In the genomic region with DNA sequence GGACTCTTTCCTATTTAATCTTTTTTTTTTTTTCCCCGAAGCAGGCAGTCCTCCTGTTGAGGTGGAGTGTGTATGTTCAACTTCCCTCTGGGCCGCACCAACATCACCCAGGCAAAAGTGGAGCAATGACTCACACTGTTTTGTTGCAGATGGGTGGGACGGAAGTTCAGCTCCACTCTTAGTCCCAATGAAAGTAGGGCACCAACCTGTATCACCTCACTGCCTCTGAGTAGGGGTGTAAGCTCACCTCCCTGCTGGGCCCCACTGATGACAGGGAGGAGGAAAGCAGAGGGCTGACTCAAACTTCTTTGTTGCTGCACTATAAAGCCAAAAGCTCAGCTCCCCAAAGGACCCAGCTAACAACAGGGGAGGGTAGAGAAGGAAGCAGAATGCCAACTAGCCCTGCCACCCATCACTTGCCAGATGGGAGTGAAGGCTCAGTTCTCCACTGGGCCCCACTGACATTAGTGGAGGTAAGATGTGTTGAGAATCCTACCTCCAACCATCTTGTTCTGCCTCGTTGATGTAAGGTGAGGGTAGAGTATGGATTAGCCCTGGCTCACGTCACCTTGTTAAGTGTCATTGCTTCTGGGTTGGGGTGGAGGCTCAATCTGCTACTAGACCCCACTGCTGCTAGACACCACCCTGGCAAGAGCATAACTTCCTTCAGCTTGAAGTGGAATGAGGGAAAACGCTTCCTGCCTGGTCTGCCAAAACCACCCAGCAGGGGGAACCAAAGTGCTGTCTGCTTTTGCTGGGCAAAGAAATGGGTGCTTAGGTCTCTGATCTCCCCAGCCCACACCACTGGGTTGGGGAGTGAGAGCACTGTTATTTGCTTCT, we compare ENCODE assay signal across 8 cellular contexts. TPM values are rescaled to one million over a fixed set of nuclear protein-coding genes. Genes with fewer than 3 reads are reported as not detected.
A peak's percentile ranks its signal among the peaks of the same experiment; 100 is the strongest.
DNase-seq lines count a peak whose midpoint lies in the region; FAIRE-seq and TF ChIP-seq lines count a peak whose summit lies in the region.

No MANE protein-coding gene starts in this region.

- no peaks in the 10 kb centered on the region for H3K27me3 Mint-ChIP-seq in chondrocyte (ENCODE audit: low read depth)

- peak; percentile 78 for TF ChIP-seq CTCF in chondrocyte (IDR thresholded peaks at IDR 0.05)

- no peaks in the 10 kb centered on the region for H3K4me1 Mint-ChIP-seq in chondrocyte (ENCODE audit: low read depth)

- no peaks in the 10 kb centered on the region for H3K36me3 Mint-ChIP-seq in chondrocyte (ENCODE audit: low read depth)

- peaks cover 21% of the 10 kb centered on the region for H3K9me3 Mint-ChIP-seq in chondrocyte (ENCODE audit: low read depth)

- DNase-seq in A172 (ENCODE audit: low spot score) (peak; percentile 66), GM18507 (ENCODE audit: extremely low spot score, insufficient read length, low read depth) (no peak), Kasumi-1 (lab: John Stamatoyannopoulos, UW) (peak; percentile 48 to 57), chondrocyte (ENCODE audit: low spot score) (no peak), lung microvascular endothelial cell (ENCODE audit: low read depth in 2 of 2) (peak; percentile 59 to 65), NCI-H1436 (lab: John Stamatoyannopoulos, UW) (no peak)
- peak; percentile 43 for DNase-seq in activated CD4-positive, CD25-positive, alpha-beta regulatory T cell treated with anti-CD3 and anti-CD28 coated beads, Interleukin-2, amount 50 U/mL, for 16 hours (ENCODE audit: low read depth, low spot score)
- DNase-seq in stimulated activated naive CD4-positive, alpha-beta T cell treated with Interleukin-2 at 50 U/mL for 16 hours (lab: John Stamatoyannopoulos, UW), result peak; percentile 59

- H3K27ac Mint-ChIP-seq in chondrocyte (ENCODE audit: unreplicated experiment), result no peak overlapping the region

- FAIRE-seq in GM18507 (lab: Jason Lieb, UNC), result peak; percentile 70

- H3K4me3 Mint-ChIP-seq in chondrocyte (ENCODE audit: unreplicated experiment), result no peak overlapping the region

RNA-seq across cellular contexts. Expression of a gene that starts 14.1 kb away (rescaled TPM):
- total RNA-seq in A172 (2014; rRNA removed; shearing (Covaris generic)), result 56.4 and 62.5 TPM in 2 replicates
- 18.4 to 19.5 TPM (median 18.8 TPM) in 3 replicates for total RNA-seq in chondrocyte
- 63.1 and 74.5 TPM in 2 replicates for total RNA-seq in lung microvascular endothelial cell

Comparison
In these comparisons a context has a peak if more than half of its experiments do, and no peak if none do; other contexts are left out.
1. DNase-seq: peak in A172 (single experiment), Kasumi-1 (2 of 2), activated CD4-positive, CD25-positive, alpha-beta regulatory T cell treated with anti-CD3 and anti-CD28 coated beads, Interleukin-2, amount 50 U/mL, for 16 hours (single experiment), lung microvascular endothelial cell (2 of 2) and stimulated activated naive CD4-positive, alpha-beta T cell treated with Interleukin-2 at 50 U/mL for 16 hours (single experiment); none in GM18507 (single experiment), chondrocyte (single experiment) and NCI-H1436 (single experiment).